ENCODE assay signal across 19 cellular contexts in genomic region chr5:149260761-149261160, GRCh38. TPM values are rescaled to one million over a fixed set of nuclear protein-coding genes. Genes with fewer than 3 reads are reported as not detected.
"Had no signal": no experiment of that assay in that cellular context is flagged by ENCODE, and none has a peak within 500 bp of the region (broad histone marks: within the 10 kb centered on the region; RNA-seq: fewer than 3 reads in every experiment).

No MANE protein-coding gene starts in this region.

- H3K4me1 ChIP-seq: adrenal gland, left ventricle myocardium inferior, thyroid gland had no signal

- H3K9me3 ChIP-seq: adrenal gland, left ventricle myocardium inferior, spleen, thyroid gland had no signal

- DNase-seq: activated CD4-positive, alpha-beta T cell treated with anti-CD3 and anti-CD28 coated beads for 36 hours; activated CD4-positive, alpha-beta T cell treated with anti-CD3 and anti-CD28 coated beads, Interleukin-2, amount 50 U/mL, for 4 hours; activated CD8-positive, alpha-beta memory T cell treated with anti-CD3 and anti-CD28 coated beads, Interleukin-2, amount 50 U/mL, for 48 hours; activated naive CD4-positive, alpha-beta T cell; activated T-cell treated with anti-CD3 and anti-CD28 coated beads, Interleukin-2, amount 50 U/mL, for 4 hours; adrenal gland; cerebellar nuclear complex; cortex of kidney; endodermal cell; left ventricle myocardium inferior; midbrain; natural killer cell; spleen; stimulated activated CD4-positive, alpha-beta T cell treated with anti-CD3 and anti-CD28 coated beads, Interleukin-4, amount 100 ng/mL, for 24 hours; stimulated activated naive CD8-positive, alpha-beta T cell treated with anti-CD3 and anti-CD28 coated beads, Interleukin-15, Interleukin-2, amounts not matched to agents 100 U/mL and 50 U/mL, for 24 hours; T1000; thyroid gland had no signal

- ATAC-seq: activated CD4-positive, alpha-beta T cell treated with anti-CD3 and anti-CD28 coated beads for 36 hours; activated T-cell treated with anti-CD3 and anti-CD28 coated beads, Interleukin-2, amount 50 U/mL, for 4 hours; natural killer cell; stimulated activated naive CD8-positive, alpha-beta T cell treated with anti-CD3 and anti-CD28 coated beads, Interleukin-15, Interleukin-2, amounts not matched to agents 100 U/mL and 50 U/mL, for 24 hours; WTC11 had no signal

- H3K4me3 ChIP-seq: adrenal gland, left ventricle myocardium inferior, spleen, thyroid gland had no signal

- H3K36me3 ChIP-seq: adrenal gland, spleen, thyroid gland had no signal

- H3K27ac ChIP-seq: adrenal gland, left ventricle myocardium inferior, spleen, thyroid gland had no signal

- H3K27me3 ChIP-seq: adrenal gland, thyroid gland had no signal

RNA-seq across cellular contexts. Expression of gene AFAP1L1, which starts 10.9 kb away (rescaled TPM):
- total RNA-seq: activated T-helper 2 cell treated with anti-CD3 and anti-CD28 coated beads, Interferon-gamma antibody, Interleukin-2, Interleukin-4, amounts not matched to agents 10 μg/mL and 5 μg/mL and 100 μg/mL, durations not matched to agents 14 hours and 24 hours and 36 hours had no signal
